ENCODE assay signal across 8 cellular contexts in genomic region chr1:171841050-171841910, GRCh38. TPM values are rescaled to one million over a fixed set of nuclear protein-coding genes. Genes with fewer than 3 reads are reported as not detected.
DNase-seq lines count a peak whose midpoint lies in the region; ATAC-seq and TF ChIP-seq lines count a peak whose summit lies in the region.

TSS of gene DNM3 (plus strand) at chr1:171841498. CDS start at chr1:171841657, 159 bp downstream.

- 1% methylated on average over 63 to 85 of the region's 85 CpGs for WGBS in aorta, 2 donors

- H3K4me1 ChIP-seq in aorta (ENCODE audit: control insufficient read depth in 1 of 2, insufficient read depth in 2 of 2, low read length in 2 of 2) = no peaks in the 10 kb centered on the region

- TF ChIP-seq CTCF in astrocyte of the spinal cord (IDR thresholded peaks at IDR 0.05; ENCODE audit: low read depth, low read length) (no peak), retinal pigment epithelial cell (conservative IDR thresholded peaks at IDR 0.05; ENCODE audit: low read depth, low read length) (no peak)

- no peaks in the 10 kb centered on the region for H3K27me3 ChIP-seq in aorta (ENCODE audit: control insufficient read depth in 1 of 2, insufficient read depth in 2 of 2, low read length in 1 of 2)

- ATAC-seq in aorta (ENCODE audit: low FRiP score) = peak; percentile 98

- CTCF ChIA-PET in HEK293T (lab: Yijun Ruan, JAX) = interaction anchor here (0.6 to 1.8 kb wide), 2 partner anchors 41 to 142 kb away, joined by 5 to 9 read pairs; no protein-coding TSS in a partner anchor

- H3K36me3 ChIP-seq in aorta (ENCODE audit: control insufficient read depth in 1 of 2, insufficient read depth in 2 of 2, low read length in 1 of 2) = no peaks in the 10 kb centered on the region

- in situ Hi-C loops in astrocyte of the spinal cord (cut with HindIII; ENCODE audit: low sequenced_read_pairs) = no loop called here

- peak; percentile 47 for DNase-seq in GM04504 (ENCODE audit: low read depth)
- peak; percentile 99 for DNase-seq in HEK293T (ENCODE audit: extremely low spot score)
- DNase-seq in NCI-H1092 (lab: John Stamatoyannopoulos, UW) = peak; percentile 77
- peak; percentile 61 for DNase-seq in T-helper 22 cell (ENCODE audit: low read depth)
- DNase-seq in astrocyte of the spinal cord (ENCODE audit: low read depth, low spot score) = peak; percentile 67
- peak in 50 of 51 donors; percentile 32 to 95 (median 86) for DNase-seq in hypothalamus (lab: John Stamatoyannopoulos, UW)
- DNase-seq in retinal pigment epithelial cell (ENCODE audit: low read depth) = no peak
- peak; percentile 87 to 93 for DNase-seq in aorta

- H3K9me3 ChIP-seq in aorta (ENCODE audit: control insufficient read depth, low read length) = no peaks in the 10 kb centered on the region

- intact Hi-C loops in aorta (cut with DNase I) = loop anchor here in 1 of 2 donors (2.0 kb wide), 1 partner anchor 34 kb away; no protein-coding TSS in a partner anchor

- peak within 1 kb of the TSS; percentile 59 for H3K4me3 ChIP-seq in astrocyte of the spinal cord (ENCODE audit: low read depth, low read length)
- peak within 1 kb of the TSS; percentile 72 for H3K4me3 ChIP-seq in retinal pigment epithelial cell (ENCODE audit: low read length)
- peak within 1 kb of the TSS; percentile 35 to 56 for H3K4me3 ChIP-seq in aorta (ENCODE audit: low read length in 2 of 2)

- POLR2A ChIA-PET in HEK293T (lab: Yijun Ruan, JAX) = interaction anchor here (0.9 to 1.3 kb wide), 4 partner anchors 9 to 98 kb away, joined by 3 to 6 read pairs (median 4); partner anchors contain the start of gene METTL13

- peak within 1 kb of the TSS in 1 of 2 donors; percentile 76 for H3K27ac ChIP-seq in aorta (ENCODE audit: low read depth in 1 of 2, low read length in 2 of 2)

TF ChIP-seq in HEK293T, 16 proteins besides CTCF, POLR2A, EP300 and RAD21:
- TF ChIP-seq BHLHE40 (IDR thresholded peaks at IDR 0.05; ENCODE audit: borderline replicate concordance) (no peak), ARNT (IDR thresholded peaks at IDR 0.05) (0 out of 2 replicates have a peak, but pooled peaks have one; percentile 11), TARDBP (IDR thresholded peaks at IDR 0.05) (no peak), SP1 (IDR thresholded peaks at IDR 0.05) (no peak), HDGF (IDR thresholded peaks at IDR 0.05; ENCODE audit: borderline replicate concordance) (0 out of 2 replicates have a peak, but pooled peaks have one; percentile 60)

RNA-seq across cellular contexts. Expression of gene DNM3, which starts in this region (rescaled TPM):
- 10 to 100 TPM in 1 of 2 donors, 1 to 10 TPM in 1; 5.1 to 16.2 TPM for total RNA-seq in aorta
- 1 to 10 TPM in 1 of 2 donors, not detected in 1; 2.6 TPM for polyA plus RNA-seq in aorta
